9 cellular contexts compared by ENCODE assay signal in the genomic region with DNA sequence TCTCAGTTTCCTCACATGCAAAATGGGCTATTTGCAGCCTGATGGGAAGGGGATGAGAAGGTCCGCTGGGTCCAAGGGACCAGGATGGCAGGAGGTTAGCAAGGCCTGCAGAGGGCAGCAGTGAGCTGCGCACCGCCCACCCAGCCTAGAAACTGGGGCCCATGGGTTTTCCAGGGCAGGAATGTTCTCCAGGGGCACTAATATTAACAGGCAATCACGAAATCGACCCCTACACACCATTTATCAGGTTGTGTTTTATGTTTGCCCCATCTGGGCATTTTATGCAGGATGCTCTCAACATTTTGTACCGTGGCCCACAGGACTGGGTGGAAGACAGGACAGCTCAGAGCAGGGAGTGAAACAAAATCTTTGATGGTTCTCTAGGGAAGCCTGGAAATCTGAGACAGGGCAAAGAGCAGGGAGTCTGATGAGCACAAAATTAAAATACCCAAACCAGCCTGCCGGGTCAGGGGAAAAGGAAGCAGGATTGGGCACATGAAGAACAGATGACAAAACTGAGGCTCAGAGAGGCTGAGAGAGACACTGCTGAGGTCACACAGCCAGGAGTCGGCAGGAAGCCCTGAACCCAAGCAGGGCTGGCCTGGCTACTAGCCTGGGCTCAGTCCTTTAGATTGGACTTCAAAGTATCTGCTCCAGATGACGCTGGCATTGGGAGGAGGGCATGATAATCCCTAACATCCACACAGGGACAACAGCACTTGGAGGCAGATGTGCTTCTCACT. TPM values are rescaled to one million over a fixed set of nuclear protein-coding genes. Genes with fewer than 3 reads are reported as not detected.
A peak's percentile ranks its signal among the peaks of the same experiment; 100 is the strongest.
DNase-seq lines count a peak whose midpoint lies in the region; ATAC-seq and TF ChIP-seq lines count a peak whose summit lies in the region.
"Had no signal": no experiment of that assay in that cellular context is flagged by ENCODE, and none has a peak within 500 bp of the region (broad histone marks: within the 10 kb centered on the region; RNA-seq: fewer than 3 reads in every experiment).

No MANE protein-coding gene starts in this region.

- peaks cover 39 to 60% (median 52%) of the 10 kb centered on the region in 4 donors for H3K4me1 Mint-ChIP-seq in CD4-positive, alpha-beta memory T cell

- no peak overlapping the region for H3K4me3 ChIP-seq in CD4-positive, alpha-beta memory T cell (ENCODE audit: low read length in 2 of 2)
- peak overlapping the region; percentile 1 for H3K4me3 ChIP-seq in RWPE2 (ENCODE audit: severe bottlenecking)
- no peak overlapping the region for H3K4me3 ChIP-seq in foreskin fibroblast (ENCODE audit: low read depth in 1 of 2, low read length in 2 of 2)
- no peak overlapping the region for H3K4me3 ChIP-seq in osteoblast (ENCODE audit: insufficient read depth, low read length)
- H3K4me3 ChIP-seq in upper lobe of left lung: no peak overlapping the region

- ATAC-seq in RWPE2 (ENCODE audit: low read depth) (peak; percentile 30; the same call in 1 of the 3 replicates), upper lobe of left lung (ENCODE audit: low FRiP score in 2 of 2) (peak; percentile 78 to 79)

- H3K9me3 Mint-ChIP-seq in CD4-positive, alpha-beta memory T cell: peaks cover 0 to 5% (median 0%) of the 10 kb centered on the region in 8 donors

- POLR2A ChIA-PET in CD4-positive, alpha-beta memory T cell (lab: Charles Lee; ENCODE audit: partially characterized antibody): interaction anchor here (0.8 to 3.5 kb wide), 3 partner anchors 34 to 103 kb away, joined by 3 to 24 read pairs (median 4); no protein-coding TSS in a partner anchor

- peak overlapping the region; percentile 88 to 95 (median 90) for H3K27ac Mint-ChIP-seq in CD4-positive, alpha-beta memory T cell

- H3K27me3 Mint-ChIP-seq in CD4-positive, alpha-beta memory T cell: no peaks in the 10 kb centered on the region

- TF ChIP-seq CTCF in RWPE2 (IDR thresholded peaks at IDR 0.05; ENCODE audit: poor library complexity, severe bottlenecking) (peak; percentile 97), foreskin fibroblast (IDR thresholded peaks at IDR 0.05; ENCODE audit: low read depth, low read length) (peak; percentile 98), osteoblast (IDR thresholded peaks at IDR 0.05; ENCODE audit: extremely low read depth, low read depth, low read length) (peak; percentile 96), upper lobe of left lung (IDR thresholded peaks at IDR 0.05) (peak; percentile 90 to 96 (median 94))

- TF ChIP-seq POLR2A in upper lobe of left lung (IDR thresholded peaks at IDR 0.05): no peak

- CTCF ChIA-PET in CD4-positive, alpha-beta memory T cell (lab: Charles Lee; ENCODE audit: partially characterized antibody): interaction anchor here (0.6 to 17.4 kb wide), 17 partner anchors 16 to 221 kb away, joined by 3 to 423 read pairs (median 4); a partner anchor contains a TSS

- peaks cover 70% of the 10 kb centered on the region for H3K4me1 ChIP-seq in CD4-positive, alpha-beta memory T cell (ENCODE audit: insufficient read depth, low read length)
- H3K4me1 ChIP-seq in RWPE2 (ENCODE audit: insufficient read depth, poor library complexity, severe bottlenecking): peaks cover 5% of the 10 kb centered on the region
- peaks cover 39% of the 10 kb centered on the region for H3K4me1 ChIP-seq in osteoblast (ENCODE audit: insufficient read depth, low read length)
- peaks cover 37 to 54% (median 48%) of the 10 kb centered on the region in 4 donors for H3K4me1 ChIP-seq in upper lobe of left lung

- peak overlapping the region; percentile 63 to 84 (median 82) for H3K4me3 Mint-ChIP-seq in CD4-positive, alpha-beta memory T cell

- WGBS in upper lobe of left lung, 2 donors: 34 to 36% methylated on average over 9 of the region's 9 CpGs

- H3K36me3 Mint-ChIP-seq in CD4-positive, alpha-beta memory T cell: peaks cover 0 to 10% of the 10 kb centered on the region in 2 donors

- no peaks in the 10 kb centered on the region for H3K9me3 ChIP-seq in CD4-positive, alpha-beta memory T cell (ENCODE audit: control insufficient read depth in 1 of 2, low read length in 2 of 2)
- H3K9me3 ChIP-seq in RWPE2 (ENCODE audit: severe bottlenecking): peaks cover 18% of the 10 kb centered on the region
- peaks cover 11% of the 10 kb centered on the region for H3K9me3 ChIP-seq in osteoblast (ENCODE audit: low read depth, low read length)
- H3K9me3 ChIP-seq in upper lobe of left lung: peaks cover 0 to 7% (median 3%) of the 10 kb centered on the region in 4 donors

- peak overlapping the region; percentile 27 for H3K27ac ChIP-seq in CD4-positive, alpha-beta memory T cell (ENCODE audit: low read depth, low read length)
- H3K27ac ChIP-seq in RWPE2 (ENCODE audit: poor library complexity, severe bottlenecking): peak overlapping the region; percentile 71
- no peak overlapping the region for H3K27ac ChIP-seq in osteoblast (ENCODE audit: low read depth, low read length)
- H3K27ac ChIP-seq in upper lobe of left lung: peak overlapping the region in 3 of 4 donors; percentile 4 to 89 (median 82)

- peaks cover 24% of the 10 kb centered on the region for H4K20me1 ChIP-seq in osteoblast (ENCODE audit: insufficient read depth, low read length)

- H3K27me3 ChIP-seq in CD4-positive, alpha-beta memory T cell (ENCODE audit: insufficient read depth, low read length): no peaks in the 10 kb centered on the region
- H3K27me3 ChIP-seq in RWPE2 (ENCODE audit: insufficient read depth, poor library complexity, severe bottlenecking) (no peaks in the 10 kb centered on the region), osteoblast (ENCODE audit: insufficient read depth, low read length) (no peaks in the 10 kb centered on the region), upper lobe of left lung (no peaks in the 10 kb centered on the region)

- H2AFZ ChIP-seq in osteoblast (ENCODE audit: low read length): no peak overlapping the region

- intact Hi-C loops in CD4-positive, alpha-beta memory T cell (cut with micrococcal nuclease): loop anchor here (1.0 to 10.0 kb wide), 3 partner anchors 63 to 356 kb away; no protein-coding TSS in a partner anchor

- peaks cover 27% of the 10 kb centered on the region for H3K79me2 ChIP-seq in osteoblast (ENCODE audit: insufficient read depth, low read length)

- TF ChIP-seq EP300 in upper lobe of left lung (IDR thresholded peaks at IDR 0.05): no peak

- no peaks in the 10 kb centered on the region for H3K36me3 ChIP-seq in CD4-positive, alpha-beta memory T cell (ENCODE audit: insufficient read depth, low read length)
- H3K36me3 ChIP-seq in RWPE2 (ENCODE audit: low read depth) (peaks cover 20% of the 10 kb centered on the region), osteoblast (ENCODE audit: insufficient read depth, low read length) (peaks cover 4% of the 10 kb centered on the region), upper lobe of left lung (peaks cover 0 to 7% (median 0%) of the 10 kb centered on the region in 4 donors)

- peak in 4 of 5 donors; percentile 57 for DNase-seq in CD4-positive, alpha-beta memory T cell
- DNase-seq in HPDE6-E6E7 (ENCODE audit: extremely low spot score) (peak; percentile 62), RWPE2 (ENCODE audit: low spot score) (no peak), foreskin fibroblast (peak; percentile 34 to 82), osteoblast (ENCODE audit: insufficient read length, low spot score, missing footprints) (peak; percentile 99), upper lobe of left lung (peak; percentile 71 to 92), mesenteric fat pad (ENCODE audit: low spot score) (no peak)
- DNase-seq in activated naive CD4-positive, alpha-beta T cell treated with Interleukin-2 at 50 U/mL for 16 hours: peak; percentile 69

- peak overlapping the region; percentile 90 for H3K4me2 ChIP-seq in osteoblast (ENCODE audit: insufficient read depth, low read length)

RNA-seq across cellular contexts. Expression of a gene that starts 1.6 kb away (rescaled TPM):
- 10 to 100 TPM; 75.3 to 75.6 TPM for total RNA-seq in CD4-positive, alpha-beta memory T cell
- 10 to 100 TPM in 1 of 2 donors, 1 to 10 TPM in 1; 3.3 to 27.0 TPM for polyA plus RNA-seq in CD4-positive, alpha-beta memory T cell
- 28.6 and 29.8 TPM in 2 replicates for total RNA-seq in osteoblast
- total RNA-seq in upper lobe of left lung: 100 to 1,000 TPM in 1 of 6 donors, 10 to 100 TPM in 5; 47.1 to 105 (median 68.6) TPM
- total RNA-seq in mesenteric fat pad: 98.1 TPM

RNA-seq across cellular contexts. Expression of a gene that starts 33.4 kb away (rescaled TPM):
- total RNA-seq in CD4-positive, alpha-beta memory T cell: under 1 TPM; 0.33 to 0.64 TPM
- polyA plus RNA-seq in CD4-positive, alpha-beta memory T cell: 1 to 10 TPM in 1 of 2 donors, under 1 TPM in 1; 0.61 to 1.1 TPM
- 7.6 and 8.5 TPM in 2 replicates for total RNA-seq in osteoblast
- 10 to 100 TPM in 1 of 6 donors, 1 to 10 TPM in 5; 2.6 to 17.5 (median 8.4) TPM for total RNA-seq in upper lobe of left lung
- total RNA-seq in mesenteric fat pad: 3.2 TPM
- total RNA-seq: T-helper 1 cell treated with Interleukin-12 subunit alpha and Interleukin-12 subunit beta and Interleukin-4 antibody, amounts not matched to agents 30 ng/mL and 1 ng/mL, for 36 hours had no signal

RNA-seq across cellular contexts. Expression of a gene that starts 36.9 kb away (rescaled TPM):
- total RNA-seq in CD4-positive, alpha-beta memory T cell: not detected
- polyA plus RNA-seq in CD4-positive, alpha-beta memory T cell: not detected
- total RNA-seq in osteoblast (under 0.01 TPM in 1 of 2 replicates, not detected in the other), upper lobe of left lung (1 to 10 TPM in 5 of 6 donors, not detected in 1; 1.1 to 5.2 (median 2.7) TPM), mesenteric fat pad (not detected)
- total RNA-seq: T-helper 1 cell treated with Interleukin-12 subunit alpha and Interleukin-12 subunit beta and Interleukin-4 antibody, amounts not matched to agents 30 ng/mL and 1 ng/mL, for 36 hours had no signal

Comparison
In these comparisons a context has a peak if more than half of its experiments do, and no peak if none do; other contexts are left out.
1. DNase-seq: peak in CD4-positive, alpha-beta memory T cell (4 of 5), HPDE6-E6E7 (single experiment), activated naive CD4-positive, alpha-beta T cell treated with Interleukin-2 at 50 U/mL for 16 hours (single experiment), foreskin fibroblast (2 of 2), osteoblast (single experiment) and upper lobe of left lung (2 of 2); none in RWPE2 (single experiment) and mesenteric fat pad (single experiment).
2. Peak in every context shown above with its lines, with median percentiles within 50 percentile points of each other: CTCF ChIP-seq.